Comparison of ENCODE assay signal across 8 cellular contexts in genomic region chr2:171529914-171530313, GRCh38. TPM values are rescaled to one million over a fixed set of nuclear protein-coding genes. Genes with fewer than 3 reads are reported as not detected.
DNase-seq lines count a peak whose midpoint lies in the region; ATAC-seq, FAIRE-seq and TF ChIP-seq lines count a peak whose summit lies in the region.

No MANE protein-coding gene starts in this region.

- H3K9me1 ChIP-seq in endothelial cell of umbilical vein (replicated peaks; ENCODE audit: control insufficient read depth, extremely low read depth, insufficient read depth, low read length): no peaks in the 10 kb centered on the region

- H3K36me3 Mint-ChIP-seq in activated naive CD8-positive, alpha-beta T cell treated with anti-CD3 and anti-CD28 coated beads, Interleukin-2, amount 50 U/mL, for 24 hours (ENCODE audit: low read depth): no peaks in the 10 kb centered on the region
- H3K36me3 Mint-ChIP-seq in activated naive CD8-positive, alpha-beta T cell treated with anti-CD3 and anti-CD28 coated beads for 36 hours: no peaks in the 10 kb centered on the region

- dilution Hi-C loops in endothelial cell of umbilical vein (cut with MboI; ENCODE audit: extremely low pct_ligation_motif_present, low sequenced_read_pairs): no loop called here

- peak; percentile 51 to 55 for TF ChIP-seq CTCF in endothelial cell of umbilical vein (IDR thresholded peaks at IDR 0.05; ENCODE audit: extremely low read depth in 1 of 2, insufficient read depth in 1 of 2, low read depth in 1 of 2, low read length in 2 of 2)
- peak; percentile 44 for TF ChIP-seq CTCF in thoracic aorta (IDR thresholded peaks at IDR 0.05)

- H3K27me3 Mint-ChIP-seq in activated naive CD8-positive, alpha-beta T cell treated with anti-CD3 and anti-CD28 coated beads, Interleukin-2, amount 50 U/mL, for 24 hours: peaks cover 27% of the 10 kb centered on the region
- peaks cover 32% of the 10 kb centered on the region for H3K27me3 Mint-ChIP-seq in activated naive CD8-positive, alpha-beta T cell treated with anti-CD3 and anti-CD28 coated beads for 36 hours

- H3K4me1 ChIP-seq in endothelial cell of umbilical vein (ENCODE audit: control insufficient read depth, extremely low read depth, insufficient read depth, low read length) (peaks cover 15% of the 10 kb centered on the region), thoracic aorta (ENCODE audit: control insufficient read depth in 1 of 2, low read depth in 2 of 2) (peaks cover 21 to 59% of the 10 kb centered on the region in 2 donors)

- no peak for ATAC-seq in activated naive CD8-positive, alpha-beta T cell treated with anti-CD3 and anti-CD28 coated beads, Interleukin-2, amount 50 U/mL, for 24 hours
- ATAC-seq in thoracic aorta (ENCODE audit: insufficient number of reproducible peaks, low FRiP score, low read depth) (no peak), GM18519 (IDR thresholded peaks at IDR 0.05; ENCODE audit: low FRiP score, unreplicated experiment) (no peak)

- H3K9ac ChIP-seq in endothelial cell of umbilical vein (replicated peaks; ENCODE audit: extremely low read depth, insufficient read depth, low read length): no peak overlapping the region

- no peak overlapping the region for H3K4me2 ChIP-seq in endothelial cell of umbilical vein (ENCODE audit: insufficient read depth, low read length)

- no peak overlapping the region for H2AFZ ChIP-seq in endothelial cell of umbilical vein (ENCODE audit: low read depth, low read length)

- peak; percentile 29 for DNase-seq in activated naive CD8-positive, alpha-beta T cell treated with anti-CD3 and anti-CD28 coated beads, Interleukin-2, amount 50 U/mL, for 24 hours
- DNase-seq in activated naive CD8-positive, alpha-beta T cell treated with anti-CD3 and anti-CD28 coated beads for 36 hours: no peak
- DNase-seq in M059J (ENCODE audit: low read depth): peak; percentile 20
- no peak for DNase-seq in endothelial cell of umbilical vein (ENCODE audit: low read depth, low spot score)
- DNase-seq in thoracic aorta (ENCODE audit: low spot score): no peak
- DNase-seq in stimulated activated naive CD4-positive, alpha-beta T cell treated with Interleukin-2 at 50 U/mL for 16 hours (lab: John Stamatoyannopoulos, UW): no peak
- DNase-seq in NCI-H345 (lab: John Stamatoyannopoulos, UW): no peak

- no TSS peak for BruUV-seq in endothelial cell of umbilical vein (replicated peaks; lab: Mats Ljungman, UMichigan)

- H3K4me1 Mint-ChIP-seq in activated naive CD8-positive, alpha-beta T cell treated with anti-CD3 and anti-CD28 coated beads, Interleukin-2, amount 50 U/mL, for 24 hours: no peaks in the 10 kb centered on the region
- no peaks in the 10 kb centered on the region for H3K4me1 Mint-ChIP-seq in activated naive CD8-positive, alpha-beta T cell treated with anti-CD3 and anti-CD28 coated beads for 36 hours

- H3K9me3 ChIP-seq in endothelial cell of umbilical vein (replicated peaks; ENCODE audit: control insufficient read depth, insufficient read depth, low read length) (no peaks in the 10 kb centered on the region), thoracic aorta (no peaks in the 10 kb centered on the region)

- no peak overlapping the region for H3K27ac Mint-ChIP-seq in activated naive CD8-positive, alpha-beta T cell treated with anti-CD3 and anti-CD28 coated beads, Interleukin-2, amount 50 U/mL, for 24 hours
- no peak overlapping the region for H3K27ac Mint-ChIP-seq in activated naive CD8-positive, alpha-beta T cell treated with anti-CD3 and anti-CD28 coated beads for 36 hours

- FAIRE-seq in endothelial cell of umbilical vein (lab: Jason Lieb, UNC): peak; percentile 8

- H3K79me2 ChIP-seq in endothelial cell of umbilical vein (ENCODE audit: control insufficient read depth, insufficient read depth, low read length): peaks cover 2% of the 10 kb centered on the region

- H3K36me3 ChIP-seq in endothelial cell of umbilical vein (ENCODE audit: control insufficient read depth in 2 of 2, extremely low read depth in 1 of 2, insufficient read depth in 2 of 2, low read length in 2 of 2): no peaks in the 10 kb centered on the region
- H3K36me3 ChIP-seq in thoracic aorta: no peaks in the 10 kb centered on the region

- POLR2A ChIA-PET in endothelial cell of umbilical vein (lab: Charles Lee): interaction anchor here (0.5 kb wide), 1 partner anchor 1216 kb away, joined by 3 read pairs; no protein-coding TSS in a partner anchor

- intact Hi-C loops in endothelial cell of umbilical vein (cut with micrococcal nuclease): no loop called here

- TF ChIP-seq POLR2A in endothelial cell of umbilical vein (IDR thresholded peaks at IDR 0.05; ENCODE audit: low read depth, low read length): no peak

- no peak overlapping the region for H3K4me3 Mint-ChIP-seq in activated naive CD8-positive, alpha-beta T cell treated with anti-CD3 and anti-CD28 coated beads, Interleukin-2, amount 50 U/mL, for 24 hours
- no peak overlapping the region for H3K4me3 Mint-ChIP-seq in activated naive CD8-positive, alpha-beta T cell treated with anti-CD3 and anti-CD28 coated beads for 36 hours

- H4K20me1 ChIP-seq in endothelial cell of umbilical vein (replicated peaks; ENCODE audit: control insufficient read depth, extremely low read depth, insufficient read depth, low read length): peaks cover 2% of the 10 kb centered on the region

- H3K27me3 ChIP-seq in endothelial cell of umbilical vein (ENCODE audit: control insufficient read depth in 2 of 2, insufficient read depth in 2 of 2, low read length in 2 of 2) (no peaks in the 10 kb centered on the region), thoracic aorta (replicated peaks; ENCODE audit: insufficient read depth) (no peaks in the 10 kb centered on the region)

- CTCF ChIA-PET in endothelial cell of umbilical vein (lab: Charles Lee): no interaction called here

- H3K27ac ChIP-seq in endothelial cell of umbilical vein (ENCODE audit: insufficient read depth, low read depth, low read length): no peak overlapping the region
- H3K27ac ChIP-seq in thoracic aorta: peak overlapping the region; percentile 33 to 58

- H3K9me3 Mint-ChIP-seq in activated naive CD8-positive, alpha-beta T cell treated with anti-CD3 and anti-CD28 coated beads, Interleukin-2, amount 50 U/mL, for 24 hours: peaks cover 6% of the 10 kb centered on the region
- H3K9me3 Mint-ChIP-seq in activated naive CD8-positive, alpha-beta T cell treated with anti-CD3 and anti-CD28 coated beads for 36 hours: peaks cover 4% of the 10 kb centered on the region

- H3K4me3 ChIP-seq in endothelial cell of umbilical vein (replicated peaks in 1 of 3; ENCODE audit: insufficient read depth in 1 of 3, low read depth in 1 of 3, low read length in 3 of 3) (no peak overlapping the region), thoracic aorta (no peak overlapping the region)

TF ChIP-seq in endothelial cell of umbilical vein, 7 proteins besides CTCF, POLR2A, EP300 and RAD21:
- TF ChIP-seq FOS (IDR thresholded peaks at IDR 0.05; ENCODE audit: borderline replicate concordance, insufficient read depth, low read length): no peak
- no peak for TF ChIP-seq EZH2 (IDR thresholded peaks at IDR 0.05; ENCODE audit: borderline replicate concordance, low read depth, low read length, severe bottlenecking)
- no peak for TF ChIP-seq JUN (IDR thresholded peaks at IDR 0.05; ENCODE audit: borderline replicate concordance, insufficient read depth, insufficient read length, low read depth)
- TF ChIP-seq MYC (IDR thresholded peaks at IDR 0.05; ENCODE audit: low read depth, low read length): no peak
- TF ChIP-seq POLR2AphosphoS5 (IDR thresholded peaks at IDR 0.05; ENCODE audit: insufficient read depth, low read depth, low read length): no peak
- TF ChIP-seq MAX (IDR thresholded peaks at IDR 0.05; ENCODE audit: insufficient read depth, insufficient read length): no peak
- no peak for TF ChIP-seq GATA2 (IDR thresholded peaks at IDR 0.05; ENCODE audit: insufficient read depth, insufficient read length, low read depth, low read length)
TF ChIP-seq in endothelial cell of umbilical vein: peak in this region for 0.

RNA-seq across cellular contexts. Expression of gene CYBRD1, which starts 7.6 kb away (rescaled TPM):
- under 1 TPM; 0.35 to 0.52 TPM for total RNA-seq in activated naive CD8-positive, alpha-beta T cell treated with anti-CD3 and anti-CD28 coated beads for 36 hours
- 43.7 and 54.7 TPM in 2 replicates for total RNA-seq in M059J (2014; rRNA removed; shearing (Covaris generic))
- total RNA-seq in endothelial cell of umbilical vein: 22.8 and 24.8 TPM in 2 replicates
- polyA plus RNA-seq in endothelial cell of umbilical vein: 23.1 and 24.1 TPM in 2 replicates
- 10.0 and 12.2 TPM in 2 replicates for polyA plus RNA-seq in endothelial cell of umbilical vein (2011; cell fraction: cytosol; rRNA removed)
- 11.2 and 11.4 TPM in 2 replicates for polyA plus RNA-seq in endothelial cell of umbilical vein (2011; cell fraction: nucleus; rRNA removed)
- 18.4 and 24.1 TPM in 2 replicates for polyA plus RNA-seq in endothelial cell of umbilical vein (2012)
- polyA minus RNA-seq in endothelial cell of umbilical vein: 45.6 and 47.3 TPM in 2 replicates
- 1.4 TPM for polyA minus RNA-seq in endothelial cell of umbilical vein (2011; cell fraction: cytosol; rRNA and poly(A)+ RNA removed)
- polyA minus RNA-seq in endothelial cell of umbilical vein (2011; cell fraction: nucleus; rRNA and poly(A)+ RNA removed): 7.1 and 9.3 TPM in 2 replicates
- total RNA-seq in thoracic aorta: 100 to 1,000 TPM; 357 to 453 TPM

Comparison
In these comparisons a context has a peak if more than half of its experiments do, and no peak if none do; other contexts are left out.
1. DNase-seq: peak in activated naive CD8-positive, alpha-beta T cell treated with anti-CD3 and anti-CD28 coated beads, Interleukin-2, amount 50 U/mL, for 24 hours (single experiment) and M059J (single experiment); none in activated naive CD8-positive, alpha-beta T cell treated with anti-CD3 and anti-CD28 coated beads for 36 hours (single experiment), endothelial cell of umbilical vein (single experiment), thoracic aorta (single experiment), stimulated activated naive CD4-positive, alpha-beta T cell treated with Interleukin-2 at 50 U/mL for 16 hours (single experiment) and NCI-H345 (single experiment).
2. RNA of gene CYBRD1, which starts 7.6 kb away (total RNA-seq): 357 to 453 TPM in thoracic aorta, 43.7 to 54.7 TPM in M059J and 22.8 to 24.8 TPM in endothelial cell of umbilical vein; 0.35 to 0.52 TPM in activated naive CD8-positive, alpha-beta T cell treated with anti-CD3 and anti-CD28 coated beads for 36 hours; every median in the first group is over 10 times any median in the second.